Comparison of ENCODE assay signal across 18 cellular contexts in genomic region chr6:93684339-93684738, GRCh38.
DNase-seq lines count a peak whose midpoint lies in the region; FAIRE-seq and TF ChIP-seq lines count a peak whose summit lies in the region.
"Had no signal": no experiment of that assay in that cellular context is flagged by ENCODE, and none has a peak within 500 bp of the region (broad histone marks: within the 10 kb centered on the region; RNA-seq: fewer than 3 reads in every experiment).

No MANE protein-coding gene starts in this region.

- H3K4me3 Mint-ChIP-seq in type B pancreatic cell = no peak overlapping the region
- H3K4me3 Mint-ChIP-seq: CD14-positive monocyte had no signal

- H3K36me3 ChIP-seq in small intestine (ENCODE audit: control insufficient read depth in 2 of 2, insufficient read depth in 2 of 2, low read length in 2 of 2) = no peaks in the 10 kb centered on the region
- H3K36me3 ChIP-seq: MG63, SJSA1 had no signal

- no peaks in the 10 kb centered on the region for H3K4me1 Mint-ChIP-seq in type B pancreatic cell (ENCODE audit: unreplicated experiment)
- H3K4me1 Mint-ChIP-seq: CD14-positive monocyte had no signal

- H3K27ac ChIP-seq in small intestine (ENCODE audit: low read depth in 1 of 2, low read length in 1 of 2) = no peak overlapping the region
- H3K27ac ChIP-seq: PC-9, SJSA1 had no signal

- WGBS in small intestine, 3 donors = 28 to 71% (median 58%) methylated on average over 1 of the region's 1 CpG

- no peaks in the 10 kb centered on the region for H3K27me3 Mint-ChIP-seq in type B pancreatic cell

- no peaks in the 10 kb centered on the region for H3K9me3 Mint-ChIP-seq in type B pancreatic cell

- no peak overlapping the region for H3K27ac Mint-ChIP-seq in type B pancreatic cell

- H3K27me3 ChIP-seq in small intestine (ENCODE audit: control insufficient read depth in 2 of 2, insufficient read depth in 2 of 2, low read length in 2 of 2) = no peaks in the 10 kb centered on the region
- H3K27me3 ChIP-seq: MG63, SJSA1 had no signal

- no peak for TF ChIP-seq CTCF in type B pancreatic cell (conservative IDR thresholded peaks at IDR 0.05)

- FAIRE-seq in small intestine (lab: Jason Lieb, UNC) = no peak
- FAIRE-seq: HepG2 had no signal

- H3K36me3 Mint-ChIP-seq in type B pancreatic cell = no peaks in the 10 kb centered on the region
- H3K36me3 Mint-ChIP-seq: CD14-positive monocyte had no signal

- no peak overlapping the region for H3K4me3 ChIP-seq in small intestine (ENCODE audit: low read depth in 1 of 2, low read length in 2 of 2)
- H3K4me3 ChIP-seq: MG63, PC-9, SJSA1 had no signal

- no peaks in the 10 kb centered on the region for H3K9me3 ChIP-seq in small intestine (ENCODE audit: control insufficient read depth, low read depth)
- H3K9me3 ChIP-seq: MG63, SJSA1 had no signal

- DNase-seq in DMS53 treated with DMSO at 0.1 percent for 48 hours (lab: John Stamatoyannopoulos, UW; ENCODE audit: unreplicated experiment) = peak; percentile 3
- DNase-seq in NCI-H2029 (lab: John Stamatoyannopoulos, UW) = peak; percentile 68
- DNase-seq in glomerular visceral epithelial cell (ENCODE audit: extremely low spot score) = peak; percentile 49
- peak; percentile 44 for DNase-seq in small intestine
- DNase-seq in mesenteric fat pad (ENCODE audit: low spot score) = no peak
- DNase-seq in stimulated activated CD8-positive, alpha-beta memory T cell treated with anti-CD3 and anti-CD28 coated beads, Interleukin-4, amount 100 ng/mL, for 48 hours = no peak
- no peak for DNase-seq in type B pancreatic cell (ENCODE audit: extremely low spot score, unreplicated experiment)
- DNase-seq: AML-193, COR-L47, DMS79, HCEC 1CT, MG63, NCI-H1092 treated with DMSO at 0.1 percent for 48 hours, NCI-H82 had no signal

- H3K4me1 ChIP-seq in small intestine (ENCODE audit: control insufficient read depth in 2 of 2, insufficient read depth in 1 of 2, low read depth in 1 of 2, low read length in 1 of 2) = no peaks in the 10 kb centered on the region
- H3K4me1 ChIP-seq: SJSA1 had no signal

Comparison
In these comparisons a context has a peak if more than half of its experiments do, and no peak if none do; other contexts are left out.
1. DNase-seq: peak in DMS53 treated with DMSO at 0.1 percent for 48 hours (single experiment), NCI-H2029 (single experiment), glomerular visceral epithelial cell (single experiment) and small intestine (single experiment); none in mesenteric fat pad (single experiment), stimulated activated CD8-positive, alpha-beta memory T cell treated with anti-CD3 and anti-CD28 coated beads, Interleukin-4, amount 100 ng/mL, for 48 hours (single experiment) and type B pancreatic cell (single experiment).